ENCODE assay signal across 1 cellular context in genomic region chr17:45686250-45686649, GRCh38.
TF ChIP-seq lines count a peak whose summit lies in the region.

No MANE protein-coding gene starts in this region.

TF ChIP-seq in K562, 482 proteins besides CTCF, POLR2A, EP300 and RAD21 (continued from another document and continues in another):
- TF ChIP-seq, protein P1, sequence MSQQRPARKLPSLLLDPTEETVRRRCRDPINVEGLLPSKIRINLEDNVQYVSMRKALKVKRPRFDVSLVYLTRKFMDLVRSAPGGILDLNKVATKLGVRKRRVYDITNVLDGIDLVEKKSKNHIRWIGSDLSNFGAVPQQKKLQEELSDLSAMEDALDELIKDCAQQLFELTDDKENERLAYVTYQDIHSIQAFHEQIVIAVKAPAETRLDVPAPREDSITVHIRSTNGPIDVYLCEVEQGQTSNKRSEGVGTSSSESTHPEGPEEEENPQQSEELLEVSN (IDR thresholded peaks at IDR 0.05; ENCODE audit: borderline replicate concordance in 1 of 2, extremely low read depth in 1 of 2, insufficient read depth in 1 of 2, insufficient read length in 1 of 2, low read depth in 1 of 2, low read length in 1 of 2, poor library complexity in 1 of 2, severe bottlenecking in 1 of 2) = peak; percentile 28 to 66
- TF ChIP-seq CHD2 (IDR thresholded peaks at IDR 0.05; ENCODE audit: low read depth, low read length) (peak; percentile 62), PHF20 (IDR thresholded peaks at IDR 0.05; ENCODE audit: partially characterized antibody) (no peak), MEIS2 (IDR thresholded peaks at IDR 0.05; ENCODE audit: partially characterized antibody) (peak; percentile 38), DACH1 (IDR thresholded peaks at IDR 0.05; ENCODE audit: partially characterized antibody) (no peak), TEAD4 (IDR thresholded peaks at IDR 0.05; ENCODE audit: low read length) (peak; percentile 71; the same call in 1 of the 2 replicates), TEAD4 (CRISPR knock-in tag; IDR thresholded peaks at IDR 0.05; ENCODE audit: borderline replicate concordance) (no peak), SMAD4 (CRISPR knock-in tag; conservative IDR thresholded peaks at IDR 0.05) (0 out of 2 replicates have a peak, but pooled peaks have one; percentile 37), CCAR2 (IDR thresholded peaks at IDR 0.05; ENCODE audit: low read depth, low read length) (no peak), SMARCB1 (IDR thresholded peaks at IDR 0.05; ENCODE audit: insufficient read length, low read depth) (no peak), BHLHE40 (IDR thresholded peaks at IDR 0.05; ENCODE audit: low read length) (peak; percentile 86), TAF7 (tag; IDR thresholded peaks at IDR 0.05) (no peak), GABPA (tag; conservative IDR thresholded peaks at IDR 0.05; ENCODE audit: low read depth) (peak; percentile 66), RCOR1 (IDR thresholded peaks at IDR 0.05; ENCODE audit: borderline replicate concordance in 1 of 2, low read depth in 2 of 2, low read length in 2 of 2) (peak in 1 of 2 experiments; percentile 70; a peak in 2 of 4 replicates), ETV1 (tag; conservative IDR thresholded peaks at IDR 0.05; ENCODE audit: low read depth) (peak; percentile 94), PRPF4 (IDR thresholded peaks at IDR 0.05; ENCODE audit: insufficient read depth, low read depth, low read length, poor library complexity, severe bottlenecking) (no peak), ZNF589 (CRISPR knock-in tag; IDR thresholded peaks at IDR 0.05; ENCODE audit: low read depth) (no peak), CTCFL (IDR thresholded peaks at IDR 0.05; ENCODE audit: borderline replicate concordance, insufficient read depth, low read depth, low read length, poor library complexity, severe bottlenecking) (peak; percentile 59), TAL1 (IDR thresholded peaks at IDR 0.05) (peak; percentile 64), MGA (IDR thresholded peaks at IDR 0.05) (peak; percentile 81), TBP (optimal IDR thresholded peaks at IDR 0.05; ENCODE audit: low read depth, low read length) (peak; percentile 21), ZFX (CRISPR knock-in tag; IDR thresholded peaks at IDR 0.05) (no peak), TCF3 (CRISPR knock-in tag; IDR thresholded peaks at IDR 0.05) (peak; percentile 90), IFI16 (CRISPR knock-in tag; IDR thresholded peaks at IDR 0.05) (no peak), HDAC2 (IDR thresholded peaks at IDR 0.05) (peak; percentile 46; the same call in 1 of the 2 replicates), JUN (IDR thresholded peaks at IDR 0.05; ENCODE audit: borderline replicate concordance, low read depth, low read length) (no peak), JUN (CRISPR knock-in tag; IDR thresholded peaks at IDR 0.05; ENCODE audit: borderline replicate concordance) (no peak), ZNF655 (CRISPR knock-in tag; IDR thresholded peaks at IDR 0.05) (no peak)
- TF ChIP-seq, protein P2, sequence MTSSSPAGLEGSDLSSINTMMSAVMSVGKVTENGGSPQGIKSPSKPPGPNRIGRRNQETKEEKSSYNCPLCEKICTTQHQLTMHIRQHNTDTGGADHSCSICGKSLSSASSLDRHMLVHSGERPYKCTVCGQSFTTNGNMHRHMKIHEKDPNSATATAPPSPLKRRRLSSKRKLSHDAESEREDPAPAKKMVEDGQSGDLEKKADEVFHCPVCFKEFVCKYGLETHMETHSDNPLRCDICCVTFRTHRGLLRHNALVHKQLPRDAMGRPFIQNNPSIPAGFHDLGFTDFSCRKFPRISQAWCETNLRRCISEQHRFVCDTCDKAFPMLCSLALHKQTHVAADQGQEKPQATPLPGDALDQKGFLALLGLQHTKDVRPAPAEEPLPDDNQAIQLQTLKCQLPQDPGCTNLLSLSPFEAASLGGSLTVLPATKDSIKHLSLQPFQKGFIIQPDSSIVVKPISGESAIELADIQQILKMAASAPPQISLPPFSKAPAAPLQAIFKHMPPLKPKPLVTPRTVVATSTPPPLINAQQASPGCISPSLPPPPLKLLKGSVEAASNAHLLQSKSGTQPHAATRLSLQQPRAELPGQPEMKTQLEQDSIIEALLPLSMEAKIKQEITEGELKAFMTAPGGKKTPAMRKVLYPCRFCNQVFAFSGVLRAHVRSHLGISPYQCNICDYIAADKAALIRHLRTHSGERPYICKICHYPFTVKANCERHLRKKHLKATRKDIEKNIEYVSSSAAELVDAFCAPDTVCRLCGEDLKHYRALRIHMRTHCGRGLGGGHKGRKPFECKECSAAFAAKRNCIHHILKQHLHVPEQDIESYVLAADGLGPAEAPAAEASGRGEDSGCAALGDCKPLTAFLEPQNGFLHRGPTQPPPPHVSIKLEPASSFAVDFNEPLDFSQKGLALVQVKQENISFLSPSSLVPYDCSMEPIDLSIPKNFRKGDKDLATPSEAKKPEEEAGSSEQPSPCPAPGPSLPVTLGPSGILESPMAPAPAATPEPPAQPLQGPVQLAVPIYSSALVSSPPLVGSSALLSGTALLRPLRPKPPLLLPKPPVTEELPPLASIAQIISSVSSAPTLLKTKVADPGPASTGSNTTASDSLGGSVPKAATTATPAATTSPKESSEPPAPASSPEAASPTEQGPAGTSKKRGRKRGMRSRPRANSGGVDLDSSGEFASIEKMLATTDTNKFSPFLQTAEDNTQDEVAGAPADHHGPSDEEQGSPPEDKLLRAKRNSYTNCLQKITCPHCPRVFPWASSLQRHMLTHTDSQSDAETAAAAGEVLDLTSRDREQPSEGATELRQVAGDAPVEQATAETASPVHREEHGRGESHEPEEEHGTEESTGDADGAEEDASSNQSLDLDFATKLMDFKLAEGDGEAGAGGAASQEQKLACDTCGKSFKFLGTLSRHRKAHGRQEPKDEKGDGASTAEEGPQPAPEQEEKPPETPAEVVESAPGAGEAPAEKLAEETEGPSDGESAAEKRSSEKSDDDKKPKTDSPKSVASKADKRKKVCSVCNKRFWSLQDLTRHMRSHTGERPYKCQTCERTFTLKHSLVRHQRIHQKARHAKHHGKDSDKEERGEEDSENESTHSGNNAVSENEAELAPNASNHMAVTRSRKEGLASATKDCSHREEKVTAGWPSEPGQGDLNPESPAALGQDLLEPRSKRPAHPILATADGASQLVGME (CRISPR knock-in tag; IDR thresholded peaks at IDR 0.05) = no peak
- TF ChIP-seq, protein P3, sequence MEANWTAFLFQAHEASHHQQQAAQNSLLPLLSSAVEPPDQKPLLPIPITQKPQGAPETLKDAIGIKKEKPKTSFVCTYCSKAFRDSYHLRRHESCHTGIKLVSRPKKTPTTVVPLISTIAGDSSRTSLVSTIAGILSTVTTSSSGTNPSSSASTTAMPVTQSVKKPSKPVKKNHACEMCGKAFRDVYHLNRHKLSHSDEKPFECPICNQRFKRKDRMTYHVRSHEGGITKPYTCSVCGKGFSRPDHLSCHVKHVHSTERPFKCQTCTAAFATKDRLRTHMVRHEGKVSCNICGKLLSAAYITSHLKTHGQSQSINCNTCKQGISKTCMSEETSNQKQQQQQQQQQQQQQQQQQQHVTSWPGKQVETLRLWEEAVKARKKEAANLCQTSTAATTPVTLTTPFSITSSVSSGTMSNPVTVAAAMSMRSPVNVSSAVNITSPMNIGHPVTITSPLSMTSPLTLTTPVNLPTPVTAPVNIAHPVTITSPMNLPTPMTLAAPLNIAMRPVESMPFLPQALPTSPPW (CRISPR knock-in tag; IDR thresholded peaks at IDR 0.05) = no peak
